In the genomic region with DNA sequence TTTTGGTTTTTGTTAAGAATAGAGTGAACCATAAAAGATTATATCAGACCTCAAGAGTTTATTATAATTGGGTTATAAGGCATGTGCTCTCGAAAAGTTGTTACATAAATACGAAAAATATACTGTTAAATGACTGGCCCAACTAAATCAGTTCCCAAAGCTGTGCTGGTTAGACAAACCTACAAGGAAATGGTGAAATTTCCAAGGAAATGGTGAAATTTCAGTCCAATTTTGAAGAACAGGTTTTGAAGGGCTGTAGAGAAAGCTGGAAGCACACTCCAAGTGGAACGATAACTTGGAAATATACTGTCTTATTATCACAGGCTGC, we compare ENCODE assay signal across 7 cellular contexts. TPM values are rescaled to one million over a fixed set of nuclear protein-coding genes. Genes with fewer than 3 reads are reported as not detected.
DNase-seq lines count a peak whose midpoint lies in the region; ATAC-seq and TF ChIP-seq lines count a peak whose summit lies in the region.

No MANE protein-coding gene starts in this region.

- TF ChIP-seq POLR2A in body of pancreas (IDR thresholded peaks at IDR 0.05): no peak
- no peak for TF ChIP-seq POLR2A in lower leg skin (IDR thresholded peaks at IDR 0.05)

- peak overlapping the region; percentile 94 for H3K4me3 ChIP-seq in HUES48 (ENCODE audit: low read depth, low read length)
- H3K4me3 ChIP-seq in body of pancreas: peak overlapping the region; percentile 31 to 59
- peak overlapping the region; percentile 70 for H3K4me3 ChIP-seq in lower leg skin (ENCODE audit: low read depth, poor library complexity, severe bottlenecking)
- H3K4me3 ChIP-seq in tibial artery: peak overlapping the region; percentile 75 to 77

- DNase-seq in body of pancreas: no peak
- DNase-seq in lower leg skin (ENCODE audit: low spot score in 2 of 2): no peak
- no peak for DNase-seq in tibial artery
- DNase-seq in activated CD4-positive, alpha-beta T cell treated with anti-CD3 and anti-CD28 coated beads, Interleukin-2, amount 50 U/mL, for 4 hours: no peak
- DNase-seq in occipital lobe (lab: John Stamatoyannopoulos, UW): no peak

- H3K27me3 ChIP-seq in HUES48 (ENCODE audit: control insufficient read depth, insufficient read depth, low read length) (no peaks in the 10 kb centered on the region), body of pancreas (no peaks in the 10 kb centered on the region), tibial artery (no peaks in the 10 kb centered on the region)

- WGBS in body of pancreas, 2 donors: 0 to 1% methylated on average over 3 of the region's 3 CpGs
- 2 to 3% methylated on average over 3 of the region's 3 CpGs for WGBS in lower leg skin, 2 donors

- H3K27ac ChIP-seq in HUES48 (ENCODE audit: low read depth, low read length) (peak overlapping the region; percentile 84), body of pancreas (peak overlapping the region; percentile 76 to 84 (median 83)), tibial artery (peak overlapping the region; percentile 84 to 87)

- H3K9ac ChIP-seq in HUES48 (ENCODE audit: low read depth, low read length): peak overlapping the region; percentile 94

- no peak for TF ChIP-seq CTCF in body of pancreas (IDR thresholded peaks at IDR 0.05)
- no peak for TF ChIP-seq CTCF in lower leg skin (IDR thresholded peaks at IDR 0.05)
- TF ChIP-seq CTCF in tibial artery (IDR thresholded peaks at IDR 0.05): no peak

- no peak for ATAC-seq in body of pancreas
- ATAC-seq in activated CD4-positive, CD25-positive, alpha-beta regulatory T cell treated with anti-CD3 and anti-CD28 coated beads, Interleukin-2, amount 50 U/mL, for 24 hours: no peak

- H3K36me3 ChIP-seq in HUES48 (ENCODE audit: control insufficient read depth, insufficient read depth, low read length): no peaks in the 10 kb centered on the region
- no peaks in the 10 kb centered on the region for H3K36me3 ChIP-seq in body of pancreas (replicated peaks in 1 of 2; ENCODE audit: insufficient read depth in 1 of 2, low read depth in 2 of 2)
- peaks cover 0 to 2% (median 0%) of the 10 kb centered on the region in 3 donors for H3K36me3 ChIP-seq in tibial artery

- intact Hi-C loops in body of pancreas (cut with DNase I) (no loop called here), lower leg skin (cut with DNase I; ENCODE audit: low total_unique reads) (no loop called here), tibial artery (cut with DNase I; ENCODE audit: low total_unique reads) (no loop called here)

- peaks cover 43% of the 10 kb centered on the region for H3K4me1 ChIP-seq in HUES48 (ENCODE audit: control insufficient read depth, insufficient read depth, low read length)
- H3K4me1 ChIP-seq in body of pancreas: peaks cover 38% of the 10 kb centered on the region
- peaks cover 0 to 22% (median 8%) of the 10 kb centered on the region in 4 donors for H3K4me1 ChIP-seq in tibial artery

- H3K9me3 ChIP-seq in HUES48 (ENCODE audit: control insufficient read depth, insufficient read depth, low read length) (no peaks in the 10 kb centered on the region), body of pancreas (no peaks in the 10 kb centered on the region), tibial artery (no peaks in the 10 kb centered on the region)

RNA-seq across cellular contexts. Expression of a gene that starts 0.4 kb away (rescaled TPM):
- total RNA-seq in body of pancreas: 10 to 100 TPM; 26.5 to 26.7 TPM
- total RNA-seq in lower leg skin: 10 to 100 TPM in 2 of 4 donors, 1 to 10 TPM in 2; 8.1 to 14.0 (median 11.0) TPM
- 39.5 TPM for total RNA-seq in occipital lobe

RNA-seq across cellular contexts. Expression of a gene that starts 29.4 kb away (rescaled TPM):
- total RNA-seq in body of pancreas (10 to 100 TPM in 1 of 2 donors, 1 to 10 TPM in 1; 8.8 to 14.5 TPM), lower leg skin (10 to 100 TPM; 20.9 to 42.6 (median 28.9) TPM), occipital lobe (81.1 TPM)
